In genomic region chr10:100141446-100142087, GRCh38 we compare ENCODE assay signal across 34 cellular contexts. TPM values are rescaled to one million over a fixed set of nuclear protein-coding genes. Genes with fewer than 3 reads are reported as not detected.
"Had no signal": no experiment of that assay in that cellular context is flagged by ENCODE, and none has a peak within 500 bp of the region (broad histone marks: within the 10 kb centered on the region; RNA-seq: fewer than 3 reads in every experiment).

No MANE protein-coding gene starts in this region.

- H3K9me3 Mint-ChIP-seq: activated CD4-positive, alpha-beta memory T cell treated with anti-CD3 and anti-CD28 coated beads, Interleukin-2, amount 10 ng/mL, durations not matched to agents 7 days and 5 days; activated CD4-positive, alpha-beta T cell treated with anti-CD3 and anti-CD28 coated beads, Interleukin-2, amount 10 ng/mL, durations not matched to agents 7 days and 5 days; activated T-cell treated with anti-CD3 and anti-CD28 coated beads, Interleukin-2, amount 50 U/mL, for 24 hours; activated T-cell treated with anti-CD3 and anti-CD28 coated beads, Interleukin-2, amount 50 U/mL, for 72 hours; central memory CD8-positive, alpha-beta T cell; dendritic cell treated with granulocyte-macrophage colony-stimulating factor and Interleukin-4, amounts not matched to agents 40 ng/mL and 50 ng/mL, for 4 days; endodermal cell had no signal

- H3K36me3 Mint-ChIP-seq: activated naive CD8-positive, alpha-beta T cell had no signal

- DNase-seq: activated CD4-positive, alpha-beta memory T cell treated with anti-CD3 and anti-CD28 coated beads, Interleukin-2, amount 10 ng/mL, durations not matched to agents 7 days and 5 days; activated CD4-positive, alpha-beta T cell treated with anti-CD3 and anti-CD28 coated beads for 1 hour; activated CD4-positive, alpha-beta T cell treated with anti-CD3 and anti-CD28 coated beads for 4 hours; activated CD4-positive, alpha-beta T cell treated with anti-CD3 and anti-CD28 coated beads, Interleukin-2, amount 10 ng/mL, durations not matched to agents 7 days and 5 days; activated CD4-positive, alpha-beta T cell treated with anti-CD3 and anti-CD28 coated beads, Interleukin-2, amount 50 U/mL, for 4 hours; activated CD8-positive, alpha-beta memory T cell treated with anti-CD3 and anti-CD28 coated beads, Interleukin-2, amount 50 U/mL, for 48 hours; activated effector memory CD4-positive, alpha-beta T cell treated with Interleukin-2 at 50 U/mL for 16 hours; activated gamma-delta T cell treated with Interleukin-2 at 50 U/mL for 16 hours; activated naive CD4-positive, alpha-beta T cell treated with anti-CD3 and anti-CD28 coated beads, Interleukin-2, amount 50 U/mL, for 16 hours; activated naive CD4-positive, alpha-beta T cell treated with Interleukin-2 at 50 U/mL for 16 hours; activated T-cell treated with anti-CD3 and anti-CD28 coated beads for 4 hours; activated T-cell treated with anti-CD3 and anti-CD28 coated beads, Interleukin-2, amount 50 U/mL, for 24 hours; activated T-cell treated with anti-CD3 and anti-CD28 coated beads, Interleukin-2, amount 50 U/mL, for 72 hours; amniotic stem cell; anterior cingulate cortex; brain microvascular endothelial cell; dorsolateral prefrontal cortex; effector memory CD4-positive, alpha-beta T cell; endodermal cell; foreskin keratinocyte; gastrocnemius medialis; glutamatergic neuron; heart left ventricle; T-helper 2 cell had no signal

- ATAC-seq: activated T-cell treated with anti-CD3 and anti-CD28 coated beads, Interleukin-2, amount 50 U/mL, for 72 hours; esophagus mucosa; foreskin keratinocyte; gastrocnemius medialis; heart left ventricle had no signal

- H3K4me1 Mint-ChIP-seq: activated CD4-positive, alpha-beta memory T cell treated with anti-CD3 and anti-CD28 coated beads, Interleukin-2, amount 10 ng/mL, durations not matched to agents 7 days and 5 days; activated CD4-positive, alpha-beta T cell treated with anti-CD3 and anti-CD28 coated beads, Interleukin-2, amount 10 ng/mL, durations not matched to agents 7 days and 5 days; central memory CD8-positive, alpha-beta T cell; endodermal cell had no signal

- H3K4me3 Mint-ChIP-seq: activated CD4-positive, alpha-beta memory T cell treated with anti-CD3 and anti-CD28 coated beads, Interleukin-2, amount 10 ng/mL, durations not matched to agents 7 days and 5 days; activated CD4-positive, alpha-beta T cell treated with anti-CD3 and anti-CD28 coated beads, Interleukin-2, amount 10 ng/mL, durations not matched to agents 7 days and 5 days; activated naive CD8-positive, alpha-beta T cell; activated T-cell treated with anti-CD3 and anti-CD28 coated beads, Interleukin-2, amount 50 U/mL, for 24 hours; activated T-cell treated with anti-CD3 and anti-CD28 coated beads, Interleukin-2, amount 50 U/mL, for 72 hours; central memory CD8-positive, alpha-beta T cell; dendritic cell treated with granulocyte-macrophage colony-stimulating factor and Interleukin-4, amounts not matched to agents 40 ng/mL and 50 ng/mL, for 4 days; endodermal cell had no signal

- H3K27ac Mint-ChIP-seq: activated CD4-positive, alpha-beta memory T cell treated with anti-CD3 and anti-CD28 coated beads, Interleukin-2, amount 10 ng/mL, durations not matched to agents 7 days and 5 days; activated CD4-positive, alpha-beta T cell treated with anti-CD3 and anti-CD28 coated beads, Interleukin-2, amount 10 ng/mL, durations not matched to agents 7 days and 5 days; activated naive CD8-positive, alpha-beta T cell; activated T-cell treated with anti-CD3 and anti-CD28 coated beads, Interleukin-2, amount 50 U/mL, for 24 hours; activated T-cell treated with anti-CD3 and anti-CD28 coated beads, Interleukin-2, amount 50 U/mL, for 72 hours; dendritic cell treated with granulocyte-macrophage colony-stimulating factor and Interleukin-4, amounts not matched to agents 40 ng/mL and 50 ng/mL, for 4 days; endodermal cell had no signal

RNA-seq across cellular contexts. Expression of gene CPN1, which starts 59.9 kb away (rescaled TPM):
- total RNA-seq: activated CD4-positive, alpha-beta memory T cell treated with anti-CD3 and anti-CD28 coated beads, Interleukin-2, amount 10 ng/mL, durations not matched to agents 7 days and 5 days; activated CD4-positive, alpha-beta T cell treated with anti-CD3 and anti-CD28 coated beads, Interleukin-2, amount 10 ng/mL, durations not matched to agents 7 days and 5 days; activated T-cell treated with anti-CD3 and anti-CD28 coated beads, Interleukin-2, amount 50 U/mL, for 72 hours; astrocyte; bronchial epithelial cell; cardiac septum; cerebellum; dorsolateral prefrontal cortex; epithelial cell of proximal tubule; esophagus mucosa; foreskin keratinocyte; heart left ventricle; T-helper 1 cell treated with Interleukin-12 subunit alpha and Interleukin-12 subunit beta and Interleukin-4 antibody, amounts not matched to agents 30 ng/mL and 1 ng/mL, for 36 hours had no signal
